In the genomic region with DNA sequence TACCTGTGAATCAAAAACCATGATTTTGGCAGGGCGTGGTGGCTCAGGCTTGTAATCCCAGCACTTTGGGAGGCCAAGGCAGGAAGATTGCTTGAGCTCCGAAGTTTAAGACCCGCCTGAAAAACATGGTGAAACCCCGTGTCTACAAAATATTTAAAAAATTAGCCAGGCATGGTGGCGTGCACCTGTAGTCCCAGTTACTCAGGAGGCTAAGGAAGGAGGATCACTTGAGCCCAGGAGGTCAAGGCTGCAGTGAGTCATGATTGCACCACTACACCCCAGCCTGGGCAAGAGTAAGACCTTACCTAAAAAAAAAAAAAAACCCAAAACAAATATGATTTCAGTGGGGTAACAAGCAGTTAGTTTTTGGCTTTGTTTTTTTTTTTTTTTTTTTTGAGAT, we compare ENCODE assay signal across 2 cellular contexts. TPM values are rescaled to one million over a fixed set of nuclear protein-coding genes. Genes with fewer than 3 reads are reported as not detected.
"Had no signal": no experiment of that assay in that cellular context is flagged by ENCODE, and none has a peak within 500 bp of the region (broad histone marks: within the 10 kb centered on the region; RNA-seq: fewer than 3 reads in every experiment).

No MANE protein-coding gene starts in this region.

RNA-seq across cellular contexts. Expression of a gene that starts 54.7 kb away (rescaled TPM):
- polyA plus RNA-seq: HepG2, IgD-negative memory B cell had no signal
